In genomic region chr15:41847981-41848380, GRCh38 we compare ENCODE assay signal across 21 cellular contexts. TPM values are rescaled to one million over a fixed set of nuclear protein-coding genes. Genes with fewer than 3 reads are reported as not detected.
A peak's percentile ranks its signal among the peaks of the same experiment; 100 is the strongest.
DNase-seq lines count a peak whose midpoint lies in the region; ATAC-seq and TF ChIP-seq lines count a peak whose summit lies in the region.
"Had no signal": no experiment of that assay in that cellular context is flagged by ENCODE, and none has a peak within 500 bp of the region (broad histone marks: within the 10 kb centered on the region; RNA-seq: fewer than 3 reads in every experiment).

No MANE protein-coding gene starts in this region.

- DNase-seq in NCI-H2171 treated with DMSO at 0.1 percent for 48 hours (lab: John Stamatoyannopoulos, UW), result peak; percentile 9
- no peak for DNase-seq in NCI-H2171 (lab: John Stamatoyannopoulos, UW)
- no peak for DNase-seq in CD4-positive, alpha-beta T cell
- DNase-seq in stimulated activated effector memory CD8-positive, alpha-beta T cell treated with anti-CD3 and anti-CD28 coated beads, Interleukin-12 subunit alpha, Interleukin-12 subunit beta, amount 100 ng/mL, for 72 hours (ENCODE audit: low spot score in 2 of 2), result no peak
- DNase-seq in natural killer cell treated with Interleukin-12 subunit alpha and Interleukin-12 subunit beta and Interleukin-15 and Interleukin-18, amount 100 ng/mL, for 72 hours (ENCODE audit: low spot score), result no peak
- DNase-seq: 8988T; CD4-positive, CD25-positive, alpha-beta regulatory T cell; DMS53; HCEC 1CT; NCI-H1048; NCI-H1417; NCI-H187; NCI-H2081 treated with DMSO at 0.1 percent for 48 hours; NCI-H526; NCI-H82; SHP77 treated with DMSO at 0.1 percent for 48 hours had no signal

- no peak overlapping the region for H3K4me3 Mint-ChIP-seq in CD4-positive, alpha-beta T cell
- no peak overlapping the region for H3K4me3 Mint-ChIP-seq in activated T-helper 17 cell treated with anti-CD3 and anti-CD28 coated beads, Interleukin-2, amount 50 U/mL, for 72 hours
- no peak overlapping the region for H3K4me3 Mint-ChIP-seq in stimulated activated effector memory CD8-positive, alpha-beta T cell treated with anti-CD3 and anti-CD28 coated beads, Interleukin-12 subunit alpha, Interleukin-12 subunit beta, amount 100 ng/mL, for 72 hours
- H3K4me3 Mint-ChIP-seq in natural killer cell treated with Interleukin-12 subunit alpha and Interleukin-12 subunit beta and Interleukin-15 and Interleukin-18, amount 100 ng/mL, for 72 hours, result no peak overlapping the region
- H3K4me3 Mint-ChIP-seq: CD4-positive, CD25-positive, alpha-beta regulatory T cell had no signal

- ATAC-seq in CD4-positive, alpha-beta T cell (ENCODE audit: poor library complexity), result no peak
- ATAC-seq in activated T-helper 17 cell treated with anti-CD3 and anti-CD28 coated beads, Interleukin-2, amount 50 U/mL, for 72 hours (replicated peaks), result no peak
- no peak for ATAC-seq in stimulated activated effector memory CD8-positive, alpha-beta T cell treated with anti-CD3 and anti-CD28 coated beads, Interleukin-12 subunit alpha, Interleukin-12 subunit beta, amount 100 ng/mL, for 72 hours
- ATAC-seq in natural killer cell treated with Interleukin-12 subunit alpha and Interleukin-12 subunit beta and Interleukin-15 and Interleukin-18, amount 100 ng/mL, for 72 hours, result no peak
- no peak for ATAC-seq in GM21367 (IDR thresholded peaks at IDR 0.05; ENCODE audit: unreplicated experiment)
- ATAC-seq: GM12878, Panc1 had no signal

- no peaks in the 10 kb centered on the region for H3K9me3 ChIP-seq in CD4-positive, alpha-beta T cell (ENCODE audit: control insufficient read depth, low read length)
- H3K9me3 ChIP-seq: BLaER1 had no signal

- peak overlapping the region; percentile 74 for H3K27ac Mint-ChIP-seq in CD4-positive, alpha-beta T cell
- peak overlapping the region; percentile 93 for H3K27ac Mint-ChIP-seq in activated T-helper 17 cell treated with anti-CD3 and anti-CD28 coated beads, Interleukin-2, amount 50 U/mL, for 72 hours
- H3K27ac Mint-ChIP-seq in stimulated activated effector memory CD8-positive, alpha-beta T cell treated with anti-CD3 and anti-CD28 coated beads, Interleukin-12 subunit alpha, Interleukin-12 subunit beta, amount 100 ng/mL, for 72 hours, result peak overlapping the region; percentile 85
- no peak overlapping the region for H3K27ac Mint-ChIP-seq in natural killer cell treated with Interleukin-12 subunit alpha and Interleukin-12 subunit beta and Interleukin-15 and Interleukin-18, amount 100 ng/mL, for 72 hours

- intact Hi-C loops in CD4-positive, alpha-beta T cell (cut with DNase I, micrococcal nuclease), result no loop called here

- no peaks in the 10 kb centered on the region for H3K9me3 Mint-ChIP-seq in CD4-positive, alpha-beta T cell
- no peaks in the 10 kb centered on the region for H3K9me3 Mint-ChIP-seq in activated T-helper 17 cell treated with anti-CD3 and anti-CD28 coated beads, Interleukin-2, amount 50 U/mL, for 72 hours
- no peaks in the 10 kb centered on the region for H3K9me3 Mint-ChIP-seq in stimulated activated effector memory CD8-positive, alpha-beta T cell treated with anti-CD3 and anti-CD28 coated beads, Interleukin-12 subunit alpha, Interleukin-12 subunit beta, amount 100 ng/mL, for 72 hours
- no peaks in the 10 kb centered on the region for H3K9me3 Mint-ChIP-seq in natural killer cell treated with Interleukin-12 subunit alpha and Interleukin-12 subunit beta and Interleukin-15 and Interleukin-18, amount 100 ng/mL, for 72 hours
- H3K9me3 Mint-ChIP-seq: CD4-positive, CD25-positive, alpha-beta regulatory T cell had no signal

- CTCF ChIA-PET in CD4-positive, alpha-beta T cell (lab: Charles Lee), result no interaction called here

- no peaks in the 10 kb centered on the region for H3K27me3 Mint-ChIP-seq in CD4-positive, alpha-beta T cell
- H3K27me3 Mint-ChIP-seq in activated T-helper 17 cell treated with anti-CD3 and anti-CD28 coated beads, Interleukin-2, amount 50 U/mL, for 72 hours, result no peaks in the 10 kb centered on the region
- no peaks in the 10 kb centered on the region for H3K27me3 Mint-ChIP-seq in natural killer cell treated with Interleukin-12 subunit alpha and Interleukin-12 subunit beta and Interleukin-15 and Interleukin-18, amount 100 ng/mL, for 72 hours
- H3K27me3 Mint-ChIP-seq: CD4-positive, CD25-positive, alpha-beta regulatory T cell had no signal

- H3K27ac ChIP-seq in CD4-positive, alpha-beta T cell (ENCODE audit: low read depth, low read length), result no peak overlapping the region
- H3K27ac ChIP-seq: BLaER1 had no signal

- POLR2A ChIA-PET in CD4-positive, alpha-beta T cell (lab: Charles Lee), result interaction anchor here (1.4 kb wide), 1 partner anchor 16 kb away, joined by 3 read pairs; no protein-coding TSS in a partner anchor

- no peaks in the 10 kb centered on the region for H3K27me3 ChIP-seq in CD4-positive, alpha-beta T cell (ENCODE audit: control insufficient read depth, insufficient read depth, low read length)

- H3K36me3 Mint-ChIP-seq in CD4-positive, alpha-beta T cell (ENCODE audit: low read depth), result peaks cover 43% of the 10 kb centered on the region
- peaks cover 28% of the 10 kb centered on the region for H3K36me3 Mint-ChIP-seq in activated T-helper 17 cell treated with anti-CD3 and anti-CD28 coated beads, Interleukin-2, amount 50 U/mL, for 72 hours (ENCODE audit: low read depth)
- peaks cover 10% of the 10 kb centered on the region for H3K36me3 Mint-ChIP-seq in stimulated activated effector memory CD8-positive, alpha-beta T cell treated with anti-CD3 and anti-CD28 coated beads, Interleukin-12 subunit alpha, Interleukin-12 subunit beta, amount 100 ng/mL, for 72 hours
- H3K36me3 Mint-ChIP-seq in natural killer cell treated with Interleukin-12 subunit alpha and Interleukin-12 subunit beta and Interleukin-15 and Interleukin-18, amount 100 ng/mL, for 72 hours, result peaks cover 4% of the 10 kb centered on the region

- H3K4me1 Mint-ChIP-seq in CD4-positive, alpha-beta T cell (ENCODE audit: low read depth), result no peaks in the 10 kb centered on the region
- H3K4me1 Mint-ChIP-seq in activated T-helper 17 cell treated with anti-CD3 and anti-CD28 coated beads, Interleukin-2, amount 50 U/mL, for 72 hours, result peaks cover 6% of the 10 kb centered on the region
- peaks cover 19% of the 10 kb centered on the region for H3K4me1 Mint-ChIP-seq in stimulated activated effector memory CD8-positive, alpha-beta T cell treated with anti-CD3 and anti-CD28 coated beads, Interleukin-12 subunit alpha, Interleukin-12 subunit beta, amount 100 ng/mL, for 72 hours
- H3K4me1 Mint-ChIP-seq in natural killer cell treated with Interleukin-12 subunit alpha and Interleukin-12 subunit beta and Interleukin-15 and Interleukin-18, amount 100 ng/mL, for 72 hours (ENCODE audit: low read depth in 2 of 2), result no peaks in the 10 kb centered on the region

- no peak for TF ChIP-seq CTCF in CD4-positive, alpha-beta T cell (IDR thresholded peaks at IDR 0.05)

RNA-seq across cellular contexts. Expression of gene PLA2G4B, which starts 9.3 kb away (rescaled TPM):
- 10 to 100 TPM; 33.7 to 34.6 TPM for total RNA-seq in CD4-positive, alpha-beta T cell
- 1 to 10 TPM; 2.7 to 8.3 TPM for total RNA-seq in activated T-helper 17 cell treated with anti-CD3 and anti-CD28 coated beads, Interleukin-2, amount 50 U/mL, for 72 hours
- total RNA-seq in natural killer cell treated with Interleukin-12 subunit alpha and Interleukin-12 subunit beta and Interleukin-15 and Interleukin-18, amount 100 ng/mL, for 72 hours, result 10 to 100 TPM in 1 of 2 donors, 1 to 10 TPM in 1; 4.7 to 13.4 TPM

RNA-seq across cellular contexts. Expression of gene JMJD7, which starts 20.1 kb away (rescaled TPM):
- 10 to 100 TPM; 35.6 to 38.4 TPM for total RNA-seq in CD4-positive, alpha-beta T cell
- 10 to 100 TPM; 12.0 to 16.6 TPM for total RNA-seq in activated T-helper 17 cell treated with anti-CD3 and anti-CD28 coated beads, Interleukin-2, amount 50 U/mL, for 72 hours
- total RNA-seq in natural killer cell treated with Interleukin-12 subunit alpha and Interleukin-12 subunit beta and Interleukin-15 and Interleukin-18, amount 100 ng/mL, for 72 hours, result 10 to 100 TPM in 1 of 2 donors, 1 to 10 TPM in 1; 6.7 to 12.1 TPM

RNA-seq across cellular contexts. Expression of gene SPTBN5, which starts 45.9 kb away (rescaled TPM):
- 1 to 10 TPM; 2.2 to 2.3 TPM for total RNA-seq in CD4-positive, alpha-beta T cell
- 1 to 10 TPM; 2.4 to 4.9 TPM for total RNA-seq in activated T-helper 17 cell treated with anti-CD3 and anti-CD28 coated beads, Interleukin-2, amount 50 U/mL, for 72 hours
- total RNA-seq in natural killer cell treated with Interleukin-12 subunit alpha and Interleukin-12 subunit beta and Interleukin-15 and Interleukin-18, amount 100 ng/mL, for 72 hours, result 1 to 10 TPM; 1.1 to 2.4 TPM

Comparison
In these comparisons a context has a peak if more than half of its experiments do, and no peak if none do; other contexts are left out.
1. H3K27ac Mint-ChIP-seq: peak in CD4-positive, alpha-beta T cell (single experiment), activated T-helper 17 cell treated with anti-CD3 and anti-CD28 coated beads, Interleukin-2, amount 50 U/mL, for 72 hours (single experiment) and stimulated activated effector memory CD8-positive, alpha-beta T cell treated with anti-CD3 and anti-CD28 coated beads, Interleukin-12 subunit alpha, Interleukin-12 subunit beta, amount 100 ng/mL, for 72 hours (single experiment); none in natural killer cell treated with Interleukin-12 subunit alpha and Interleukin-12 subunit beta and Interleukin-15 and Interleukin-18, amount 100 ng/mL, for 72 hours (0 of 2).